25 cellular contexts compared by ENCODE assay signal in genomic region chr2:54850171-54851122, GRCh38.
"Had no signal": no experiment of that assay in that cellular context is flagged by ENCODE, and none has a peak within 500 bp of the region (broad histone marks: within the 10 kb centered on the region; RNA-seq: fewer than 3 reads in every experiment).

No MANE protein-coding gene starts in this region.

- H3K4me3 ChIP-seq: coronary artery, gastrocnemius medialis, lung, mucosa of descending colon, prostate gland, right atrium auricular region, skin epidermis, spleen, thoracic aorta, tibial nerve, upper lobe of right lung, vagina had no signal

- H3K4me1 ChIP-seq: gastrocnemius medialis, prostate gland, right atrium auricular region, tibial nerve, upper lobe of right lung, vagina had no signal

- H3K9me3 ChIP-seq: gastrocnemius medialis, mucosa of descending colon, prostate gland, right atrium auricular region, spleen, thoracic aorta, tibial nerve, upper lobe of right lung, vagina had no signal

- FAIRE-seq: endothelial cell of umbilical vein, kidney had no signal

- H3K4me3 Mint-ChIP-seq: mesothelial cell of epicardium; naive B cell; nephron progenitor cell; stimulated activated naive B cell treated with anti-CD40 and anti-IgM and Interleukin-4, amounts not matched to agents 10 μg/mL and 1 μg/mL and 100 μg/mL, for 72 hours; stimulated activated naive CD8-positive, alpha-beta T cell treated with anti-CD3 and anti-CD28 coated beads, Interleukin-15, Interleukin-2, amounts not matched to agents 100 ng/mL and 50 ng/mL, for 24 hours had no signal

- H3K27ac ChIP-seq: coronary artery, gastrocnemius medialis, prostate gland, right atrium auricular region, skin epidermis, spleen, thoracic aorta, tibial nerve, upper lobe of right lung, vagina had no signal

- H3K36me3 Mint-ChIP-seq: mesothelial cell of epicardium; stimulated activated naive B cell treated with anti-CD40 and anti-IgM and Interleukin-4, amounts not matched to agents 10 μg/mL and 1 μg/mL and 100 μg/mL, for 72 hours had no signal

- H3K27ac Mint-ChIP-seq: mesothelial cell of epicardium; naive B cell; nephron progenitor cell; stimulated activated naive B cell treated with anti-CD40 and anti-IgM and Interleukin-4, amounts not matched to agents 10 μg/mL and 1 μg/mL and 100 μg/mL, for 72 hours; stimulated activated naive CD8-positive, alpha-beta T cell treated with anti-CD3 and anti-CD28 coated beads, Interleukin-15, Interleukin-2, amounts not matched to agents 100 ng/mL and 50 ng/mL, for 24 hours had no signal

- H3K27me3 ChIP-seq: gastrocnemius medialis, right atrium auricular region, spleen, tibial nerve, upper lobe of right lung, vagina had no signal

- DNase-seq: dermis blood vessel endothelial cell; effector memory CD4-positive, alpha-beta T cell; erythroblast; gastrocnemius medialis; head of caudate nucleus; kidney; mesenchymal stem cell; mucosa of descending colon; naive B cell; nephron progenitor cell; nucleus accumbens; spleen; stimulated activated naive B cell treated with anti-CD40 and anti-IgM and Interleukin-4, amounts not matched to agents 10 μg/mL and 1 μg/mL and 100 μg/mL, for 72 hours; upper lobe of right lung had no signal

- H3K27me3 Mint-ChIP-seq: naive B cell; stimulated activated naive B cell treated with anti-CD40 and anti-IgM and Interleukin-4, amounts not matched to agents 10 μg/mL and 1 μg/mL and 100 μg/mL, for 72 hours; stimulated activated naive CD8-positive, alpha-beta T cell treated with anti-CD3 and anti-CD28 coated beads, Interleukin-15, Interleukin-2, amounts not matched to agents 100 ng/mL and 50 ng/mL, for 24 hours had no signal

- H3K36me3 ChIP-seq: gastrocnemius medialis, prostate gland, right atrium auricular region, spleen, thoracic aorta, tibial nerve, upper lobe of right lung, vagina had no signal

- H3K9me3 Mint-ChIP-seq: mesothelial cell of epicardium; naive B cell; nephron progenitor cell; stimulated activated naive B cell treated with anti-CD40 and anti-IgM and Interleukin-4, amounts not matched to agents 10 μg/mL and 1 μg/mL and 100 μg/mL, for 72 hours; stimulated activated naive CD8-positive, alpha-beta T cell treated with anti-CD3 and anti-CD28 coated beads, Interleukin-15, Interleukin-2, amounts not matched to agents 100 ng/mL and 50 ng/mL, for 24 hours had no signal

- H3K4me1 Mint-ChIP-seq: mesothelial cell of epicardium, nephron progenitor cell had no signal
